8 cellular contexts compared by ENCODE assay signal in the genomic region with DNA sequence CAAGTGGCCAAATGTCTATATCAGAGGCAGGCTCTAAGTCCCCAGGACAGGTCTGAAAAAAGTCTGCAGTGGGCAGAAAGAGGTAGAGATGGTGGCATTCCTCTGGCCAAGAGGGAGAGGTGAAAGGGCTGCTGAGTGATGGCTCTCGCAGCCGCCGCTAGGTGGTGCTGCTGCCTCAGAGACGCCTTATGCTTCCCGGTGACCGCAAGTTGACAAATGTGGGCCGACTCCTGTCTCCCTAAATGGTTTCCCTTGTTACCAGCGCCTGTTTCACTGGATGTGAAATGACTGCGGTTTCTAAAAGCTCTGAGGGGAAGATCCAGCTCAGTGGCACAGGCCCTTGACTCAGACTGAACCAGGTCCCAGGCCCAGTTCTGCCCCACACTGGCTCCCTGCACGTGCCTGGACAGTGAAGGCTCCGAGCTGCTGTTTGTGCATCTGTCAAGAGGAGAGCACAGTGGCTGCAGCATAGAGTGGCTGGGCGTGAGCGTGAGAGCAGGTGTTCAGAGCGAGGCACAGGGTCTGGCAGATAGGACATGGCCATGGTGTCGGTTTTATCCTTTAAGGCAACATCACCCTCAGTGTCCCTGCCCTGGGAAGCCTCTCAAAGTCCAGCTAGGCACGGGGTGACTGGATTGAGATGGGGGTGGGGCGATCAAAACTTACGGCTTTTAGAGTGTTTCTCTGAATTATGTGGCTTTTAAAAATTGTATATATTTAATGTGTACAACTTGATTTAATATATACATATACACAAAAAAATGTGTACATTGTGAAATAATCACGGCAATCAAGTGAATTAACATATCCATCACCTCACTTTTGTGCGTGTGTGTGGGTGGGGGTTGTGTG. TPM values are rescaled to one million over a fixed set of nuclear protein-coding genes. Genes with fewer than 3 reads are reported as not detected.
A peak's percentile ranks its signal among the peaks of the same experiment; 100 is the strongest.
DNase-seq lines count a peak whose midpoint lies in the region; ATAC-seq and TF ChIP-seq lines count a peak whose summit lies in the region.

No MANE protein-coding gene starts in this region.

- H3K9me2 ChIP-seq in Loucy (replicated peaks; ENCODE audit: low read depth, low read length) = no peaks in the 10 kb centered on the region

- no peaks in the 10 kb centered on the region for H4K20me1 ChIP-seq in Loucy (ENCODE audit: insufficient read depth, low read length, poor library complexity, severe bottlenecking)

- H3K4me3 Mint-ChIP-seq in CD4-positive, alpha-beta memory T cell = peak overlapping the region in 7 of 8 donors; percentile 68 to 83 (median 75)
- H3K4me3 Mint-ChIP-seq in osteocyte (ENCODE audit: unreplicated experiment) = no peak overlapping the region

- no peaks in the 10 kb centered on the region for H3K27me3 Mint-ChIP-seq in CD4-positive, alpha-beta memory T cell
- no peaks in the 10 kb centered on the region for H3K27me3 Mint-ChIP-seq in osteocyte (ENCODE audit: unreplicated experiment)

- H3K9ac ChIP-seq in Loucy (ENCODE audit: low read depth, low read length, poor library complexity, severe bottlenecking) = no peak overlapping the region

- peak overlapping the region; percentile 34 for H3K4me2 ChIP-seq in Loucy (ENCODE audit: low read depth, low read length, poor library complexity, severe bottlenecking)

- no peaks in the 10 kb centered on the region for H3K9me3 ChIP-seq in CD4-positive, alpha-beta memory T cell (ENCODE audit: control insufficient read depth in 1 of 2, low read length in 2 of 2)
- H3K9me3 ChIP-seq in Loucy (ENCODE audit: insufficient read depth, low read depth, low read length) = no peaks in the 10 kb centered on the region
- H3K9me3 ChIP-seq in SJSA1 (replicated peaks) = no peaks in the 10 kb centered on the region
- H3K9me3 ChIP-seq in thyroid gland = no peaks in the 10 kb centered on the region

- peak overlapping the region; percentile 88 to 95 (median 92) for H3K27ac Mint-ChIP-seq in CD4-positive, alpha-beta memory T cell
- H3K27ac Mint-ChIP-seq in osteocyte (ENCODE audit: unreplicated experiment) = no peak overlapping the region

- peak overlapping the region; percentile 63 for H3K27ac ChIP-seq in CD4-positive, alpha-beta memory T cell (ENCODE audit: low read depth, low read length)
- H3K27ac ChIP-seq in SJSA1 (no peak overlapping the region), foreskin keratinocyte (no peak overlapping the region), thyroid gland (peak overlapping the region in 1 of 3 donors; percentile 8)

- 37 to 39% methylated on average over 19 to 20 of the region's 20 CpGs for WGBS in thyroid gland, 2 donors

- no peak overlapping the region for H2AFZ ChIP-seq in Loucy (ENCODE audit: low read length)

- no peaks in the 10 kb centered on the region for H3K9me3 Mint-ChIP-seq in CD4-positive, alpha-beta memory T cell
- H3K9me3 Mint-ChIP-seq in osteocyte (ENCODE audit: unreplicated experiment) = no peaks in the 10 kb centered on the region

- peaks cover 31 to 54% of the 10 kb centered on the region in 2 donors for H3K36me3 Mint-ChIP-seq in CD4-positive, alpha-beta memory T cell
- H3K36me3 Mint-ChIP-seq in osteocyte (ENCODE audit: unreplicated experiment) = peaks cover 19% of the 10 kb centered on the region

- TF ChIP-seq POLR2A in thyroid gland (IDR thresholded peaks at IDR 0.05) = no peak

- H3K4me1 Mint-ChIP-seq in CD4-positive, alpha-beta memory T cell = peaks cover 21 to 39% (median 26%) of the 10 kb centered on the region in 4 donors
- H3K4me1 Mint-ChIP-seq in osteocyte (ENCODE audit: unreplicated experiment) = peaks cover 7% of the 10 kb centered on the region

- intact Hi-C loops in CD4-positive, alpha-beta memory T cell (cut with micrococcal nuclease) = loop anchor here (1.0 to 5.0 kb wide), 9 partner anchors 294 to 1103 kb away; no protein-coding TSS in a partner anchor
- intact Hi-C loops in thyroid gland (cut with DNase I) = loop anchor here (5.0 kb wide), 1 partner anchor 438 kb away; no protein-coding TSS in a partner anchor

- no peaks in the 10 kb centered on the region for H3K27me3 ChIP-seq in CD4-positive, alpha-beta memory T cell (ENCODE audit: insufficient read depth, low read length)
- H3K27me3 ChIP-seq in Loucy (ENCODE audit: insufficient read depth, low read length, poor library complexity, severe bottlenecking) (no peaks in the 10 kb centered on the region), SJSA1 (replicated peaks) (no peaks in the 10 kb centered on the region), foreskin keratinocyte (no peaks in the 10 kb centered on the region), thyroid gland (no peaks in the 10 kb centered on the region)

- H3K79me2 ChIP-seq in Loucy (ENCODE audit: insufficient read depth, low read length) = no peaks in the 10 kb centered on the region

- peak; percentile 41 for ATAC-seq in GM21447 (IDR thresholded peaks at IDR 0.05; ENCODE audit: unreplicated experiment)
- ATAC-seq in foreskin keratinocyte = peak; percentile 80

- peak overlapping the region in 1 of 2 donors; percentile 39 for H3K4me3 ChIP-seq in CD4-positive, alpha-beta memory T cell (ENCODE audit: low read length in 2 of 2)
- no peak overlapping the region for H3K4me3 ChIP-seq in Loucy (ENCODE audit: low read length, poor library complexity, severe bottlenecking)
- no peak overlapping the region for H3K4me3 ChIP-seq in SJSA1
- no peak overlapping the region for H3K4me3 ChIP-seq in thyroid gland (replicated peaks in 1 of 3)

- TF ChIP-seq CTCF in Loucy (conservative IDR thresholded peaks at IDR 0.05; ENCODE audit: low read length) (peak; percentile 68), foreskin keratinocyte (conservative IDR thresholded peaks at IDR 0.05) (peak; percentile 95), osteocyte (IDR thresholded peaks at IDR 0.05) (peak; percentile 96), thyroid gland (IDR thresholded peaks at IDR 0.05) (peak; percentile 82 to 97 (median 90))

- H3K4me1 ChIP-seq in CD4-positive, alpha-beta memory T cell (ENCODE audit: insufficient read depth, low read length) = peaks cover 20% of the 10 kb centered on the region
- peaks cover 14% of the 10 kb centered on the region for H3K4me1 ChIP-seq in Loucy (ENCODE audit: insufficient read depth, low read length, poor library complexity, severe bottlenecking)
- peaks cover 21% of the 10 kb centered on the region for H3K4me1 ChIP-seq in SJSA1 (replicated peaks)
- peaks cover 3% of the 10 kb centered on the region for H3K4me1 ChIP-seq in foreskin keratinocyte
- H3K4me1 ChIP-seq in thyroid gland = no peaks in the 10 kb centered on the region

- POLR2A ChIA-PET in CD4-positive, alpha-beta memory T cell (lab: Charles Lee; ENCODE audit: partially characterized antibody) = interaction anchor here (0.9 to 7.3 kb wide), 11 partner anchors 14 to 394 kb away, joined by 3 to 83 read pairs (median 5); a partner anchor contains a TSS

- no peaks in the 10 kb centered on the region for H3F3A ChIP-seq in Loucy (ENCODE audit: low read depth)

- CTCF ChIA-PET in CD4-positive, alpha-beta memory T cell (lab: Charles Lee; ENCODE audit: partially characterized antibody) = interaction anchor here (0.8 to 13.2 kb wide), 48 partner anchors 8 to 1131 kb away, joined by 3 to 197 read pairs (median 4); a partner anchor contains a TSS

- DNase-seq in CD4-positive, alpha-beta memory T cell = peak; percentile 71 to 82 (median 77)
- DNase-seq in SJSA1 (ENCODE audit: low read depth in 1 of 2, low spot score in 2 of 2) (peak; percentile 69 to 86), activated gamma-delta T cell treated with Interleukin-2 at 50 U/mL for 16 hours (peak; percentile 76), foreskin keratinocyte (peak in 1 of 2 donors; percentile 46), osteocyte (ENCODE audit: extremely low spot score, unreplicated experiment) (peak; percentile 94), thyroid gland (peak; percentile 81 to 86)

- peaks cover 15% of the 10 kb centered on the region for H3K36me3 ChIP-seq in CD4-positive, alpha-beta memory T cell (ENCODE audit: insufficient read depth, low read length)
- peaks cover 12% of the 10 kb centered on the region; the same call in 1 of the 2 replicates for H3K36me3 ChIP-seq in Loucy (ENCODE audit: insufficient read depth, low read length)
- peaks cover 28% of the 10 kb centered on the region for H3K36me3 ChIP-seq in SJSA1
- H3K36me3 ChIP-seq in thyroid gland = peaks cover 11 to 14% of the 10 kb centered on the region in 2 donors

RNA-seq across cellular contexts. Expression of a gene that starts 19.9 kb away (rescaled TPM):
- 10 to 100 TPM; 24.8 to 28.4 TPM for total RNA-seq in CD4-positive, alpha-beta memory T cell
- polyA plus RNA-seq in CD4-positive, alpha-beta memory T cell = 10 to 100 TPM in 1 of 2 donors, 1 to 10 TPM in 1; 5.2 to 24.1 TPM
- total RNA-seq in SJSA1 (2014; rRNA removed; shearing (Covaris generic)) = 14.8 and 19.1 TPM in 2 replicates
- total RNA-seq in foreskin keratinocyte = 21.0 and 22.0 TPM in 2 replicates
- 11.4 and 12.0 TPM in 2 replicates for polyA plus RNA-seq in foreskin keratinocyte
- total RNA-seq in osteocyte = 22.1 and 24.0 TPM in 2 replicates
- 10 to 100 TPM; 29.5 to 58.8 (median 48.4) TPM for total RNA-seq in thyroid gland

RNA-seq across cellular contexts. Expression of a gene that starts 22.0 kb away (rescaled TPM):
- 10 to 100 TPM; 37.9 to 41.2 TPM for total RNA-seq in CD4-positive, alpha-beta memory T cell
- polyA plus RNA-seq in CD4-positive, alpha-beta memory T cell = 10 to 100 TPM; 60.2 to 66.3 TPM
- 43.5 and 48.5 TPM in 2 replicates for total RNA-seq in SJSA1 (2014; rRNA removed; shearing (Covaris generic))
- total RNA-seq in foreskin keratinocyte (42.8 and 45.1 TPM in 2 replicates), osteocyte (32.4 and 35.8 TPM in 2 replicates), thyroid gland (10 to 100 TPM; 66.5 to 89.2 (median 74.6) TPM)
- polyA plus RNA-seq in foreskin keratinocyte = 40.4 and 43.1 TPM in 2 replicates
